1 cellular context compared by ENCODE assay signal in the genomic region with DNA sequence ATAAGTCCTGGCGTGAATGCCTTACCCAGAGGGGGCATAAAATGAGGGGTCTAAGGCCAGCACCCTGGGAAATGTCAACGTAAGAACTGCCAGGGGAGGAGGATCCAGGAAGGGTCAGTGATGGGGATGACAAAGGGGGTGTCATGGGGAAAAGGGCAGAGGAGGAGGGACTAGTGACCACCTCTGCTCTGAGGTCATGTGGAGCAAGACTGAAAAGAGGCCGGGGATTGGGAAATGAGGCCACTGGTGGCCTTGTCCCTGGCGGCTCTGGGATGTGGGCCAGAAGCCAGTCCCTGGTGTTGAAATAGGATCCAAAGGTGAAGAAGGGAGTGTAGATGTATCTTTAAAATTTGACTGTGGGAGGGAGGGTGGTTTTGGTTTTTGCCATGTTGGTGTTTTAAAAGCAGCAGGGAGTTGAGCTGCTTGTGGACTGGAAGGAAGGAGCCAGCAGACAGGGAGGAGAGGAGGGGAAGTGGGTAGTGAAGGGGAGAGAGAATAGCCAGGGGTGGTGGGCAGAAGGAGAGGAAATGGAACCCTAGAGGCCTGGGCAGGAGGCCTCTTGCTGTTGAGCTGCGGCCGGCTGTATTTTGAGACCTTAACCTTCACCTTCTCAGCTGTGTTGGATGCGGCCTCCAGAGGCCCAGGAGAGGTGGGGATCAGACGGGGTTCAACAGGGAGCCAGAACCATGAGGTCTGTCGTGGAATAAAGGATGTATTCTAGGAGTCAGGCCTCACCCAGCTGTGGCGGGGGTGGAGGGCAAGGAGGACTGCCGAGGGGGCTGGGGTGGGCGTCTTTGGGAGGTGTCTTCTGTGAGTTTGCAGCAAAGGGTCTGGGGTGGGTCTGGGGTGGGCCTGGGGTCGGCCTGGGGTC.
TF ChIP-seq lines count a peak whose summit lies in the region.

No MANE protein-coding gene starts in this region.

TF ChIP-seq in HEK293, 187 proteins besides CTCF, POLR2A, EP300 and RAD21 (continued from another document):
- TF ChIP-seq, protein P1, sequence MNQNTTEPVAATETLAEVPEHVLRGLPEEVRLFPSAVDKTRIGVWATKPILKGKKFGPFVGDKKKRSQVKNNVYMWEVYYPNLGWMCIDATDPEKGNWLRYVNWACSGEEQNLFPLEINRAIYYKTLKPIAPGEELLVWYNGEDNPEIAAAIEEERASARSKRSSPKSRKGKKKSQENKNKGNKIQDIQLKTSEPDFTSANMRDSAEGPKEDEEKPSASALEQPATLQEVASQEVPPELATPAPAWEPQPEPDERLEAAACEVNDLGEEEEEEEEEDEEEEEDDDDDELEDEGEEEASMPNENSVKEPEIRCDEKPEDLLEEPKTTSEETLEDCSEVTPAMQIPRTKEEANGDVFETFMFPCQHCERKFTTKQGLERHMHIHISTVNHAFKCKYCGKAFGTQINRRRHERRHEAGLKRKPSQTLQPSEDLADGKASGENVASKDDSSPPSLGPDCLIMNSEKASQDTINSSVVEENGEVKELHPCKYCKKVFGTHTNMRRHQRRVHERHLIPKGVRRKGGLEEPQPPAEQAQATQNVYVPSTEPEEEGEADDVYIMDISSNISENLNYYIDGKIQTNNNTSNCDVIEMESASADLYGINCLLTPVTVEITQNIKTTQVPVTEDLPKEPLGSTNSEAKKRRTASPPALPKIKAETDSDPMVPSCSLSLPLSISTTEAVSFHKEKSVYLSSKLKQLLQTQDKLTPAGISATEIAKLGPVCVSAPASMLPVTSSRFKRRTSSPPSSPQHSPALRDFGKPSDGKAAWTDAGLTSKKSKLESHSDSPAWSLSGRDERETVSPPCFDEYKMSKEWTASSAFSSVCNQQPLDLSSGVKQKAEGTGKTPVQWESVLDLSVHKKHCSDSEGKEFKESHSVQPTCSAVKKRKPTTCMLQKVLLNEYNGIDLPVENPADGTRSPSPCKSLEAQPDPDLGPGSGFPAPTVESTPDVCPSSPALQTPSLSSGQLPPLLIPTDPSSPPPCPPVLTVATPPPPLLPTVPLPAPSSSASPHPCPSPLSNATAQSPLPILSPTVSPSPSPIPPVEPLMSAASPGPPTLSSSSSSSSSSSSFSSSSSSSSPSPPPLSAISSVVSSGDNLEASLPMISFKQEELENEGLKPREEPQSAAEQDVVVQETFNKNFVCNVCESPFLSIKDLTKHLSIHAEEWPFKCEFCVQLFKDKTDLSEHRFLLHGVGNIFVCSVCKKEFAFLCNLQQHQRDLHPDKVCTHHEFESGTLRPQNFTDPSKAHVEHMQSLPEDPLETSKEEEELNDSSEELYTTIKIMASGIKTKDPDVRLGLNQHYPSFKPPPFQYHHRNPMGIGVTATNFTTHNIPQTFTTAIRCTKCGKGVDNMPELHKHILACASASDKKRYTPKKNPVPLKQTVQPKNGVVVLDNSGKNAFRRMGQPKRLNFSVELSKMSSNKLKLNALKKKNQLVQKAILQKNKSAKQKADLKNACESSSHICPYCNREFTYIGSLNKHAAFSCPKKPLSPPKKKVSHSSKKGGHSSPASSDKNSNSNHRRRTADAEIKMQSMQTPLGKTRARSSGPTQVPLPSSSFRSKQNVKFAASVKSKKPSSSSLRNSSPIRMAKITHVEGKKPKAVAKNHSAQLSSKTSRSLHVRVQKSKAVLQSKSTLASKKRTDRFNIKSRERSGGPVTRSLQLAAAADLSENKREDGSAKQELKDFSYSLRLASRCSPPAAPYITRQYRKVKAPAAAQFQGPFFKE (tag by site-specific recombination; IDR thresholded peaks at IDR 0.05; ENCODE audit: borderline replicate concordance), result no peak
- TF ChIP-seq ZNF341 (tag by site-specific recombination; IDR thresholded peaks at IDR 0.05; ENCODE audit: low read depth) (peak; percentile 75), WT1 (tag by site-specific recombination; IDR thresholded peaks at IDR 0.05) (peak; percentile 52), ZNF670 (tag by site-specific recombination; IDR thresholded peaks at IDR 0.05; ENCODE audit: low read depth) (no peak), ZNF621 (tag by site-specific recombination; IDR thresholded peaks at IDR 0.05) (no peak), ZNF791 (tag by site-specific recombination; IDR thresholded peaks at IDR 0.05) (no peak), ZNF404 (tag by site-specific recombination; IDR thresholded peaks at IDR 0.05) (no peak), ZNF175 (tag by site-specific recombination; IDR thresholded peaks at IDR 0.05) (no peak), ZNF792 (tag by site-specific recombination; IDR thresholded peaks at IDR 0.05) (no peak), ZBTB48 (tag by site-specific recombination; IDR thresholded peaks at IDR 0.05) (peak; percentile 76; the same call in 1 of the 2 replicates), EGR2 (tag by site-specific recombination; IDR thresholded peaks at IDR 0.05; ENCODE audit: low read depth) (peak; percentile 65)
- TF ChIP-seq, protein P2, sequence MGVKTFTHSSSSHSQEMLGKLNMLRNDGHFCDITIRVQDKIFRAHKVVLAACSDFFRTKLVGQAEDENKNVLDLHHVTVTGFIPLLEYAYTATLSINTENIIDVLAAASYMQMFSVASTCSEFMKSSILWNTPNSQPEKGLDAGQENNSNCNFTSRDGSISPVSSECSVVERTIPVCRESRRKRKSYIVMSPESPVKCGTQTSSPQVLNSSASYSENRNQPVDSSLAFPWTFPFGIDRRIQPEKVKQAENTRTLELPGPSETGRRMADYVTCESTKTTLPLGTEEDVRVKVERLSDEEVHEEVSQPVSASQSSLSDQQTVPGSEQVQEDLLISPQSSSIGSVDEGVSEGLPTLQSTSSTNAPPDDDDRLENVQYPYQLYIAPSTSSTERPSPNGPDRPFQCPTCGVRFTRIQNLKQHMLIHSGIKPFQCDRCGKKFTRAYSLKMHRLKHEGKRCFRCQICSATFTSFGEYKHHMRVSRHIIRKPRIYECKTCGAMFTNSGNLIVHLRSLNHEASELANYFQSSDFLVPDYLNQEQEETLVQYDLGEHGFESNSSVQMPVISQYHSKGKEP (tag by site-specific recombination; IDR thresholded peaks at IDR 0.05), result no peak
